ENCODE assay signal across 8 cellular contexts in genomic region chr1:172727956-172728603, GRCh38.
DNase-seq lines count a peak whose midpoint lies in the region; ATAC-seq, FAIRE-seq and TF ChIP-seq lines count a peak whose summit lies in the region.

No MANE protein-coding gene starts in this region.

- peak; percentile 64 for TF ChIP-seq CTCF in CD4-positive, alpha-beta T cell (IDR thresholded peaks at IDR 0.05)
- peak; percentile 71 to 82 (median 77) for TF ChIP-seq CTCF in keratinocyte (optimal IDR thresholded peaks at IDR 0.05 in 1 of 3, IDR thresholded peaks at IDR 0.05 in 1 of 3, conservative IDR thresholded peaks at IDR 0.05 in 1 of 3; ENCODE audit: extremely low read depth in 1 of 3, insufficient read depth in 2 of 3, low read length in 3 of 3)

- H2AFZ ChIP-seq in keratinocyte (ENCODE audit: control insufficient read depth, low read length), result no peak overlapping the region

- H3K27me3 Mint-ChIP-seq in CD4-positive, alpha-beta T cell, result no peaks in the 10 kb centered on the region

- no peaks in the 10 kb centered on the region for H3K27me3 ChIP-seq in CD4-positive, alpha-beta T cell (ENCODE audit: control insufficient read depth, insufficient read depth, low read length)
- H3K27me3 ChIP-seq in keratinocyte (ENCODE audit: control insufficient read depth, extremely low read depth, insufficient read depth, low read length), result no peaks in the 10 kb centered on the region

- peaks cover 22% of the 10 kb centered on the region for H3K4me1 Mint-ChIP-seq in CD4-positive, alpha-beta T cell (ENCODE audit: low read depth)

- no peak overlapping the region for H3K4me3 ChIP-seq in keratinocyte (ENCODE audit: control insufficient read depth in 2 of 3, extremely low read depth in 1 of 3, insufficient read depth in 2 of 3, low read depth in 1 of 3, low read length in 3 of 3)

- H4K20me1 ChIP-seq in keratinocyte (ENCODE audit: control insufficient read depth, extremely low read depth, insufficient read depth, low read length), result no peaks in the 10 kb centered on the region

- no peak overlapping the region for H3K4me3 Mint-ChIP-seq in CD4-positive, alpha-beta T cell

- no peak for FAIRE-seq in keratinocyte (lab: Jason Lieb, UNC)

- no peaks in the 10 kb centered on the region for H3K79me2 ChIP-seq in keratinocyte (ENCODE audit: control insufficient read depth, insufficient read depth, low read length)

- dilution Hi-C loops in keratinocyte (cut with MboI; ENCODE audit: extremely low pct_ligation_motif_present, low sequenced_read_pairs), result no loop called here

- no peak overlapping the region for H3K9ac ChIP-seq in keratinocyte (ENCODE audit: control insufficient read depth, extremely low read depth, insufficient read depth, low read length)

- H3K9me1 ChIP-seq in keratinocyte (ENCODE audit: control insufficient read depth, extremely low read depth, insufficient read depth, low read length), result no peaks in the 10 kb centered on the region

- H3K27ac ChIP-seq in CD4-positive, alpha-beta T cell (ENCODE audit: low read depth, low read length), result no peak overlapping the region
- no peak overlapping the region for H3K27ac ChIP-seq in keratinocyte (ENCODE audit: control insufficient read depth, insufficient read depth, low read length)

- peaks cover 8% of the 10 kb centered on the region for H3K4me1 ChIP-seq in keratinocyte (ENCODE audit: control insufficient read depth, extremely low read depth, insufficient read depth, low read length)

- no peaks in the 10 kb centered on the region for H3K36me3 ChIP-seq in keratinocyte (ENCODE audit: control insufficient read depth in 2 of 2, extremely low read depth in 1 of 2, insufficient read depth in 2 of 2, low read length in 2 of 2)

- CTCF ChIA-PET in CD4-positive, alpha-beta T cell (lab: Charles Lee), result interaction anchor here (0.7 to 1.3 kb wide), 12 partner anchors 8 to 126 kb away, joined by 3 to 6 read pairs (median 3); no protein-coding TSS in a partner anchor

- peak; percentile 98 for ATAC-seq in CD4-positive, alpha-beta T cell (ENCODE audit: poor library complexity)
- peak; percentile 63 for ATAC-seq in GM19025 (IDR thresholded peaks at IDR 0.05; ENCODE audit: low read depth, unreplicated experiment)
- no peak for ATAC-seq in HG02759 (IDR thresholded peaks at IDR 0.05; ENCODE audit: unreplicated experiment)
- no peak for ATAC-seq in HG03571 (IDR thresholded peaks at IDR 0.05; ENCODE audit: unreplicated experiment)

- no peak overlapping the region for H3K27ac Mint-ChIP-seq in CD4-positive, alpha-beta T cell

- H3K4me2 ChIP-seq in keratinocyte (ENCODE audit: control insufficient read depth, extremely low read depth, insufficient read depth, low read depth, low read length), result no peak overlapping the region

- POLR2A ChIA-PET in CD4-positive, alpha-beta T cell (lab: Charles Lee), result interaction anchor here (0.9 kb wide), 1 partner anchor 19 kb away, joined by 3 read pairs; no protein-coding TSS in a partner anchor

- DNase-seq in CD4-positive, alpha-beta T cell, result peak in 3 of 10 experiments; percentile 19 to 23 (median 22)
- peak; percentile 74 for DNase-seq in NCI-H1048 (lab: John Stamatoyannopoulos, UW)
- DNase-seq in activated T-cell treated with anti-CD3 and anti-CD28 coated beads, Interleukin-2, amount 50 U/mL, for 1 hour, result peak; percentile 35
- no peak for DNase-seq in keratinocyte (ENCODE audit: low read depth, low spot score)
- DNase-seq in retina, result no peak

- no peaks in the 10 kb centered on the region for H3K9me3 Mint-ChIP-seq in CD4-positive, alpha-beta T cell

- H3K36me3 Mint-ChIP-seq in CD4-positive, alpha-beta T cell (ENCODE audit: low read depth), result no peaks in the 10 kb centered on the region

- intact Hi-C loops in CD4-positive, alpha-beta T cell (cut with DNase I, micrococcal nuclease), result loop anchor here in 1 of 2 experiments (2.0 to 10.0 kb wide), 3 partner anchors 279 to 736 kb away; no protein-coding TSS in a partner anchor

- no peaks in the 10 kb centered on the region for H3K9me3 ChIP-seq in CD4-positive, alpha-beta T cell (ENCODE audit: control insufficient read depth, low read length)
- no peaks in the 10 kb centered on the region for H3K9me3 ChIP-seq in keratinocyte (ENCODE audit: control insufficient read depth, low read depth, low read length)

Comparison
In these comparisons a context has a peak if more than half of its experiments do, and no peak if none do; other contexts are left out.
1. ATAC-seq: peak in CD4-positive, alpha-beta T cell (single experiment) and GM19025 (single experiment); none in HG02759 (single experiment) and HG03571 (single experiment).
2. DNase-seq: peak in NCI-H1048 (single experiment) and activated T-cell treated with anti-CD3 and anti-CD28 coated beads, Interleukin-2, amount 50 U/mL, for 1 hour (single experiment); none in keratinocyte (single experiment) and retina (single experiment).